Comparison of ENCODE assay signal across 25 cellular contexts in the genomic region with DNA sequence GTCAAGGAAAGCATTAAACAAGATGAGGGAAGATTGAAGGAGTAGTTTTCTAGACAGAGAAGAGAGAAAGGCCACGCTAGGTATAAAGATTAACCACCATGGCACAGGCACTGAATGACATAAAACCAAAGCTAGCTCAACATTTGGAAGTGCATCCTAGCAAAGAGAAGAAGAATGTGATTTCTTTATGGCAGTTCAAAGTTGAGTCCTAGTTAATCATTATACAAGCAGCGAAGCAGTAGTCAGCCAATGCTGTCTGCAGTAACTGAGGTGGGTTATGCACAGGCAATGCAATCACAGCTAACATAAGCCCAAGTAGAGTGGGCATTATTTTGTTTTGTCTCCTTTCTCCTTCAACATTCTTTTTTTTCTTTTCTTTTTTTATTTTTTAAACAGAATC. TPM values are rescaled to one million over a fixed set of nuclear protein-coding genes. Genes with fewer than 3 reads are reported as not detected.
DNase-seq lines count a peak whose midpoint lies in the region; ATAC-seq, FAIRE-seq and TF ChIP-seq lines count a peak whose summit lies in the region.
"Had no signal": no experiment of that assay in that cellular context is flagged by ENCODE, and none has a peak within 500 bp of the region (broad histone marks: within the 10 kb centered on the region; RNA-seq: fewer than 3 reads in every experiment).

No MANE protein-coding gene starts in this region.

- CTCF ChIA-PET in HepG2 (lab: Yijun Ruan, JAX; ENCODE audit: low intra/inter-chr PET ratio, low total read pairs) = no interaction called here

- TF ChIP-seq CTCF in HepG2 (CRISPR knock-in tag; IDR thresholded peaks at IDR 0.05) = no peak
- TF ChIP-seq CTCF in right atrium auricular region (IDR thresholded peaks at IDR 0.05) = no peak

- H3K79me2 ChIP-seq in HepG2 (ENCODE audit: insufficient read depth, low read length) = no peaks in the 10 kb centered on the region

- in situ Hi-C loops in HepG2 (cut with HindIII; ENCODE audit: extremely low pct_ligation_motif_present, low pct_unique_long_range_greater_than_20kb) = loop anchor here (10.0 kb wide), 2 partner anchors 206 to 326 kb away; a partner anchor contains a TSS

- H3K4me3 ChIP-seq in HepG2 (replicated peaks in 1 of 3; ENCODE audit: insufficient read depth in 1 of 3, low read depth in 2 of 3, low read length in 3 of 3) = peak overlapping the region in 1 of 3 experiments; percentile 5; a peak in 1 of 6 replicates
- H3K4me3 ChIP-seq in small intestine (ENCODE audit: low read depth in 1 of 2, low read length in 2 of 2) = no peak overlapping the region
- H3K4me3 ChIP-seq in right atrium auricular region = no peak overlapping the region
- H3K4me3 ChIP-seq: BLaER1 treated with 17β-estradiol and CSF1 and Interleukin-3, amounts not matched to agents 10 nM and 100 nM; HAP-1; SJCRH30 had no signal

- no peak overlapping the region for H3K9ac ChIP-seq in HepG2 (ENCODE audit: insufficient read depth, low read depth, low read length)
- H3K9ac ChIP-seq: BLaER1 treated with 17β-estradiol and CSF1 and Interleukin-3, amounts not matched to agents 10 nM and 100 nM; KMS-11 had no signal

- peak; percentile 99 for ATAC-seq in HepG2
- no peak for ATAC-seq in SK-N-SH treated with all-trans-retinoic acid at 6 μM for 48 hours

- H2AFZ ChIP-seq in HepG2 (ENCODE audit: low read length) = no peak overlapping the region

- FAIRE-seq in HepG2 (lab: Jason Lieb, UNC) = peak; percentile 93
- no peak for FAIRE-seq in small intestine (lab: Jason Lieb, UNC)

- TF ChIP-seq RAD21 in HepG2 (CRISPR knock-in tag; IDR thresholded peaks at IDR 0.05) = no peak

- H3K27ac ChIP-seq in HepG2 (ENCODE audit: extremely low read length, insufficient read depth, low read length) (no peak overlapping the region), small intestine (ENCODE audit: low read depth in 1 of 2, low read length in 1 of 2) (peak overlapping the region in 1 of 2 donors; percentile 20), right atrium auricular region (no peak overlapping the region)
- H3K27ac ChIP-seq: BLaER1 treated with 17β-estradiol and CSF1 and Interleukin-3, amounts not matched to agents 10 nM and 100 nM; KMS-11; SJCRH30 had no signal

- H3K4me1 ChIP-seq in HepG2 (ENCODE audit: insufficient read depth, low read length) (peaks cover 32% of the 10 kb centered on the region), small intestine (ENCODE audit: control insufficient read depth in 2 of 2, insufficient read depth in 1 of 2, low read depth in 1 of 2, low read length in 1 of 2) (no peaks in the 10 kb centered on the region), right atrium auricular region (no peaks in the 10 kb centered on the region)
- H3K4me1 ChIP-seq: BLaER1 treated with 17β-estradiol and CSF1 and Interleukin-3, amounts not matched to agents 10 nM and 100 nM; HAP-1; SJCRH30 had no signal

- WGBS in HepG2 (ENCODE audit: low lambda C conversion rate) = 0% methylated on average over 2 of the region's 2 CpGs
- 14 to 54% (median 27%) methylated on average over 2 of the region's 2 CpGs for WGBS in small intestine, 3 donors

- BruUV-seq in HepG2 (replicated peaks; lab: Mats Ljungman, UMichigan) = no TSS peak

- no peak for TF ChIP-seq EP300 in HepG2 (IDR thresholded peaks at IDR 0.05; ENCODE audit: low read depth in 2 of 2, low read length in 2 of 2)
- no peak for TF ChIP-seq EP300 in HepG2 (CRISPR knock-in tag; IDR thresholded peaks at IDR 0.05; ENCODE audit: borderline replicate concordance)

- no peaks in the 10 kb centered on the region for H3K36me3 ChIP-seq in HepG2 (replicated peaks in 1 of 2; ENCODE audit: control insufficient read depth in 1 of 2, insufficient read depth in 2 of 2, low read length in 2 of 2)
- H3K36me3 ChIP-seq in small intestine (ENCODE audit: control insufficient read depth in 2 of 2, insufficient read depth in 2 of 2, low read length in 2 of 2) = no peaks in the 10 kb centered on the region
- H3K36me3 ChIP-seq in right atrium auricular region = no peaks in the 10 kb centered on the region
- H3K36me3 ChIP-seq: BLaER1 treated with 17β-estradiol and CSF1 and Interleukin-3, amounts not matched to agents 10 nM and 100 nM; HAP-1; Peyer's patch; SJCRH30 had no signal

- TF ChIP-seq POLR2A in HepG2 (IDR thresholded peaks at IDR 0.05; ENCODE audit: insufficient read depth in 1 of 2, low read depth in 2 of 2, low read length in 2 of 2) = no peak

- POLR2A ChIA-PET in HepG2 (lab: Yijun Ruan, JAX) = interaction anchor here (0.6 to 3.6 kb wide), 4 partner anchors 24 to 339 kb away, joined by 4 to 22 read pairs (median 4); a partner anchor contains a TSS

- H3K9me3 ChIP-seq in HepG2 (ENCODE audit: low read length) = peaks cover 8% of the 10 kb centered on the region; the same call in 1 of the 2 replicates
- H3K9me3 ChIP-seq in small intestine (ENCODE audit: control insufficient read depth, low read depth) = no peaks in the 10 kb centered on the region
- peaks cover 0 to 5% of the 10 kb centered on the region in 2 donors for H3K9me3 ChIP-seq in right atrium auricular region
- H3K9me3 ChIP-seq: SJCRH30 had no signal

- H4K20me1 ChIP-seq in HepG2 (ENCODE audit: insufficient read depth, low read length) = no peaks in the 10 kb centered on the region
- H4K20me1 ChIP-seq: BLaER1 treated with 17β-estradiol and CSF1 and Interleukin-3, amounts not matched to agents 10 nM and 100 nM had no signal

- H3K27me3 ChIP-seq in HepG2 (ENCODE audit: control insufficient read depth in 1 of 2, insufficient read depth in 2 of 2, low read length in 2 of 2) = no peaks in the 10 kb centered on the region
- no peaks in the 10 kb centered on the region for H3K27me3 ChIP-seq in small intestine (ENCODE audit: control insufficient read depth in 2 of 2, insufficient read depth in 2 of 2, low read length in 2 of 2)
- H3K27me3 ChIP-seq in right atrium auricular region = no peaks in the 10 kb centered on the region
- H3K27me3 ChIP-seq: BLaER1 treated with 17β-estradiol and CSF1 and Interleukin-3, amounts not matched to agents 10 nM and 100 nM; Peyer's patch; SJCRH30 had no signal

- intact Hi-C loops in HepG2 (cut with micrococcal nuclease; ENCODE audit: unreplicated experiment) = no loop called here

- H3K4me2 ChIP-seq in HepG2 (ENCODE audit: low read depth, low read length) = peak overlapping the region; percentile 81
- H3K4me2 ChIP-seq: BLaER1 treated with 17β-estradiol and CSF1 and Interleukin-3, amounts not matched to agents 10 nM and 100 nM; KMS-11 had no signal

- DNase-seq in HuH-7.5 (ENCODE audit: low spot score) (peak; percentile 31), glomerular visceral epithelial cell (ENCODE audit: extremely low spot score) (peak; percentile 51), HepG2 (ENCODE audit: low spot score) (peak; percentile 75), small intestine (peak; percentile 88), GM03348 (ENCODE audit: low spot score) (no peak), right atrium auricular region (ENCODE audit: low spot score) (no peak)
- DNase-seq in stimulated activated CD8-positive, alpha-beta memory T cell treated with anti-CD3 and anti-CD28 coated beads, Interleukin-4, amount 100 ng/mL, for 48 hours = no peak
- DNase-seq: Calu3; CD4-positive, alpha-beta memory T cell; EL; GF-D8; IMR-90; MV-4-11; NCI-H1105 treated with DMSO at 0.1 percent for 48 hours; NCI-H2029 treated with DMSO at 0.1 percent for 48 hours; NCI-H226; NCI-H524; NCI-H774; NK-92 treated with Interleukin-12 subunit alpha and Interleukin-12 subunit beta, amount 100 ng/mL, for 24 hours; Peyer's patch; SJCRH30 had no signal

TF ChIP-seq in HepG2, 621 proteins besides CTCF, POLR2A, EP300 and RAD21 (continues in another document):
- peak; percentile 28; the same call in 1 of the 2 replicates for TF ChIP-seq NCOR1 (IDR thresholded peaks at IDR 0.05; ENCODE audit: borderline replicate concordance, low read length)
- peak; percentile 34; the same call in 1 of the 2 replicates for TF ChIP-seq HNF4A (CRISPR knock-in tag; IDR thresholded peaks at IDR 0.05)
- TF ChIP-seq RFX3 (CRISPR knock-in tag; IDR thresholded peaks at IDR 0.05) = no peak
- no peak for TF ChIP-seq SOX6 (IDR thresholded peaks at IDR 0.05)
- TF ChIP-seq SOX6 (CRISPR knock-in tag; IDR thresholded peaks at IDR 0.05) = peak; percentile 41

TF ChIP-seq in SK-N-SH treated with all-trans-retinoic acid at 6 μM for 48 hours, 23 proteins besides CTCF, POLR2A, EP300 and RAD21 (continues in another document):
- TF ChIP-seq GLIS3 (CRISPR knock-in tag; IDR thresholded peaks at IDR 0.05) (no peak), ESRRG (CRISPR knock-in tag; IDR thresholded peaks at IDR 0.05) (no peak), ZFP3 (CRISPR knock-in tag; IDR thresholded peaks at IDR 0.05) (no peak), TCF4 (CRISPR knock-in tag; IDR thresholded peaks at IDR 0.05; ENCODE audit: borderline replicate concordance) (no peak), ZNF565 (CRISPR knock-in tag; conservative IDR thresholded peaks at IDR 0.05; ENCODE audit: low read depth) (no peak), BACH2 (CRISPR knock-in tag; IDR thresholded peaks at IDR 0.05; ENCODE audit: borderline replicate concordance) (no peak)

RNA-seq across cellular contexts. Expression of a gene that starts 24.0 kb away (rescaled TPM):
- total RNA-seq in HepG2 (2016; rRNA removed; fragmentation: Illumina TruSeq; extraction: Trizol) (0.08 and 0.09 TPM in 2 replicates), right atrium auricular region (under 1 TPM; 0.07 to 0.08 TPM)
- under 0.01 and 0.10 TPM in 2 replicates for total RNA-seq in HepG2 (2016; cell fraction: cytosol; rRNA removed; fragmentation: Illumina TruSeq; extraction: Trizol; ENCODE audit: low read depth)
- total RNA-seq in HepG2 (2016; cell fraction: insoluble cytoplasmic fraction; rRNA removed; fragmentation: Illumina TruSeq; extraction: Trizol) = 0.11 and 0.16 TPM in 2 replicates
- 0.07 and 0.09 TPM in 2 replicates for total RNA-seq in HepG2 (2016; cell fraction: membrane; rRNA removed; fragmentation: Illumina TruSeq; extraction: Trizol)
- 0.16 and 0.28 TPM in 2 replicates for total RNA-seq in HepG2 (2016; cell fraction: nucleus; rRNA removed; fragmentation: Illumina TruSeq; extraction: Trizol)
- polyA plus RNA-seq in HepG2 (2011; rRNA removed) (0.01 and 0.03 TPM in 2 replicates), small intestine (under 1 TPM in 2 of 3 donors, not detected in 1; 0.06 to 0.27 TPM)
- not detected in 2 replicates for polyA plus RNA-seq in HepG2 (2011; cell fraction: cytosol; rRNA removed)
- polyA plus RNA-seq in HepG2 (2011; cell fraction: nucleus; rRNA removed) = 0.03 TPM in 2 replicates
- 0.05 TPM in 2 replicates for polyA plus RNA-seq in HepG2 (2012)
- not detected in 2 replicates for polyA plus RNA-seq in HepG2 (2016; cell fraction: cytosol; fragmentation: Illumina TruSeq; extraction: Trizol; ENCODE audit: low read depth)
- polyA plus RNA-seq in HepG2 (2016; cell fraction: insoluble cytoplasmic fraction; fragmentation: Illumina TruSeq; extraction: Trizol; ENCODE audit: low read depth) = 0.05 and 0.07 TPM in 2 replicates
- polyA plus RNA-seq in HepG2 (2016; cell fraction: membrane; fragmentation: Illumina TruSeq; extraction: Trizol; ENCODE audit: low read depth) = not detected in 2 replicates
- polyA plus RNA-seq in HepG2 (2016; cell fraction: nucleus; fragmentation: Illumina TruSeq; extraction: Trizol; ENCODE audit: insufficient read depth, low read depth) = 0.07 and 0.12 TPM in 2 replicates
- polyA minus RNA-seq in HepG2 (2011; rRNA and poly(A)+ RNA removed; ENCODE audit: low replicate concordance) = not detected in 2 replicates
- polyA minus RNA-seq in HepG2 (2011; cell fraction: cytosol; rRNA and poly(A)+ RNA removed) = not detected in 2 replicates
- 0.50 and 0.52 TPM in 2 replicates for polyA minus RNA-seq in HepG2 (2011; cell fraction: nucleus; rRNA and poly(A)+ RNA removed)

Comparison
In these comparisons a context has a peak if more than half of its experiments do, and no peak if none do; other contexts are left out.
1. DNase-seq: peak in HuH-7.5 (single experiment), glomerular visceral epithelial cell (single experiment), HepG2 (single experiment) and small intestine (single experiment); none in GM03348 (single experiment), right atrium auricular region (single experiment) and stimulated activated CD8-positive, alpha-beta memory T cell treated with anti-CD3 and anti-CD28 coated beads, Interleukin-4, amount 100 ng/mL, for 48 hours (single experiment).